In the genomic region with DNA sequence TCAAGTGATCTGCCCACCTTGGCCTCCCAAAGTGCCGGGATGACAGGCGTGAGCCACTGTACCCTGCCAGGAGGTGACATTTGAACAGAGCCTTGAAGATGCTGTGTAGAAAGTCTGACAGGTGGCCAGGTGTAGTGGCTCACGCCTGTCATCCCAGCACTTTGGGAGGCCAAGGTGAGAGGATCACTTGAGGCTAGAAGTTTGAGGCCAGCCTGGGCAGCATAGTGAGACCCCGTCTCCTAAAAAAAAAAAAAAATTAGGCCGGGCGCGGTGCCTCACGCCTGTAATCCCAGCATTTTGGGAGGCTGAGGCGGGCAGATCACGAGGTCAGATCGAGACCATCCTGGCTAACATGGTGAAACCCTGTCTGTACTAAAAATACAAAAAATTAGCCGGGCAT, we compare ENCODE assay signal across 2 cellular contexts. TPM values are rescaled to one million over a fixed set of nuclear protein-coding genes. Genes with fewer than 3 reads are reported as not detected.
"Had no signal": no experiment of that assay in that cellular context is flagged by ENCODE, and none has a peak within 500 bp of the region (broad histone marks: within the 10 kb centered on the region; RNA-seq: fewer than 3 reads in every experiment).

No MANE protein-coding gene starts in this region.

RNA-seq across cellular contexts. Expression of gene TTLL13, which starts 29.1 kb away (rescaled TPM):
- total RNA-seq: HT1080, IMR-90 had no signal
